Comparison of ENCODE assay signal across 1 cellular context in genomic region chr21:17789660-17790059, GRCh38.
TF ChIP-seq lines count a peak whose summit lies in the region.

No MANE protein-coding gene starts in this region.

TF ChIP-seq in GM12878, 131 proteins besides CTCF, POLR2A, EP300 and RAD21 (continues in another document):
- no peak for TF ChIP-seq ZBTB33 (IDR thresholded peaks at IDR 0.05)
- peak; percentile 38; the same call in 1 of the 2 replicates for TF ChIP-seq CBFB (IDR thresholded peaks at IDR 0.05; ENCODE audit: low read depth)
- TF ChIP-seq GATAD2B (conservative IDR thresholded peaks at IDR 0.05; ENCODE audit: low read depth) = no peak
- no peak for TF ChIP-seq POU2F2 (IDR thresholded peaks at IDR 0.05; ENCODE audit: borderline replicate concordance, low read depth, low read length)
- no peak for TF ChIP-seq CEBPB (IDR thresholded peaks at IDR 0.05; ENCODE audit: borderline replicate concordance in 1 of 2, low read depth in 2 of 2, low read length in 2 of 2)
- 0 out of 2 replicates have a peak, but pooled peaks have one; percentile 50 for TF ChIP-seq ZBED1 (IDR thresholded peaks at IDR 0.05; ENCODE audit: borderline replicate concordance)
- no peak for TF ChIP-seq ZBTB4 (CRISPR knock-in tag; IDR thresholded peaks at IDR 0.05)
- TF ChIP-seq NR2C2 (IDR thresholded peaks at IDR 0.05; ENCODE audit: borderline replicate concordance, control insufficient read depth, insufficient read length, low read depth) = no peak
- TF ChIP-seq GABPA (IDR thresholded peaks at IDR 0.05; ENCODE audit: low read depth) = no peak
- no peak for TF ChIP-seq CREB1 (IDR thresholded peaks at IDR 0.05; ENCODE audit: low read depth)
- TF ChIP-seq SREBF1 (IDR thresholded peaks at IDR 0.05; ENCODE audit: low read length) = no peak
- TF ChIP-seq RUNX3 (IDR thresholded peaks at IDR 0.05; ENCODE audit: low read length) = peak; percentile 94
- no peak for TF ChIP-seq TAF1 (IDR thresholded peaks at IDR 0.05; ENCODE audit: borderline replicate concordance, low read depth, low read length)
- TF ChIP-seq ZBTB40 (IDR thresholded peaks at IDR 0.05; ENCODE audit: borderline replicate concordance) = no peak
- peak; percentile 96 for TF ChIP-seq MEF2B (IDR thresholded peaks at IDR 0.05; ENCODE audit: partially characterized antibody, poor library complexity, severe bottlenecking)
- TF ChIP-seq SUPT20H (IDR thresholded peaks at IDR 0.05; ENCODE audit: borderline replicate concordance, control insufficient read depth, low read depth, low read length) = no peak
- TF ChIP-seq USF1 (IDR thresholded peaks at IDR 0.05; ENCODE audit: borderline replicate concordance, extremely low read length, insufficient read depth, low read depth, low read length) = no peak
- no peak for TF ChIP-seq EZH2 (IDR thresholded peaks at IDR 0.05; ENCODE audit: borderline replicate concordance, control insufficient read depth, low read depth, low read length)
- no peak for TF ChIP-seq PBX3 (IDR thresholded peaks at IDR 0.05; ENCODE audit: insufficient replicate concordance, low read depth, low read length)
- TF ChIP-seq MEF2A (IDR thresholded peaks at IDR 0.05; ENCODE audit: insufficient read depth, low read depth, low read length) = peak; percentile 97
- no peak for TF ChIP-seq BCL3 (IDR thresholded peaks at IDR 0.05; ENCODE audit: borderline replicate concordance, insufficient read depth, low read depth, low read length, poor library complexity, severe bottlenecking)
- TF ChIP-seq NKRF (conservative IDR thresholded peaks at IDR 0.05) = no peak
- TF ChIP-seq IKZF1 (conservative IDR thresholded peaks at IDR 0.05) = peak; percentile 54
- no peak for TF ChIP-seq FOXK2 (IDR thresholded peaks at IDR 0.05)
- no peak for TF ChIP-seq RFX5 (IDR thresholded peaks at IDR 0.05; ENCODE audit: low read depth, low read length)
- no peak for TF ChIP-seq KDM1A (IDR thresholded peaks at IDR 0.05; ENCODE audit: borderline replicate concordance)
- no peak for TF ChIP-seq POLR2AphosphoS2 (IDR thresholded peaks at IDR 0.05; ENCODE audit: low read depth, low read length)
- no peak for TF ChIP-seq EGR1 (IDR thresholded peaks at IDR 0.05; ENCODE audit: borderline replicate concordance in 1 of 2, low read depth in 2 of 2, low read length in 2 of 2)
- no peak for TF ChIP-seq CHD1 (IDR thresholded peaks at IDR 0.05; ENCODE audit: low read depth, low read length)
- TF ChIP-seq YBX1 (IDR thresholded peaks at IDR 0.05) = no peak
- 0 out of 2 replicates have a peak, but pooled peaks have one; percentile 15 for TF ChIP-seq JUNB (IDR thresholded peaks at IDR 0.05)
- no peak for TF ChIP-seq HSF1 (IDR thresholded peaks at IDR 0.05; ENCODE audit: low read depth, low read length)
- TF ChIP-seq USF2 (IDR thresholded peaks at IDR 0.05; ENCODE audit: borderline replicate concordance, low read depth, low read length) = no peak
- TF ChIP-seq ZNF384 (IDR thresholded peaks at IDR 0.05; ENCODE audit: borderline replicate concordance, low read depth, low read length) = no peak
- no peak for TF ChIP-seq KAT2A (conservative IDR thresholded peaks at IDR 0.05; ENCODE audit: control insufficient read depth, low read depth, low read length)
- no peak for TF ChIP-seq ELK1 (IDR thresholded peaks at IDR 0.05; ENCODE audit: low read depth, low read length)
- no peak for TF ChIP-seq HDAC2 (IDR thresholded peaks at IDR 0.05)
- TF ChIP-seq HDAC6 (IDR thresholded peaks at IDR 0.05; ENCODE audit: unreplicated experiment) = no peak
- peak; percentile 86 for TF ChIP-seq NFIC (IDR thresholded peaks at IDR 0.05; ENCODE audit: low read depth, low read length)
- TF ChIP-seq HDGF (IDR thresholded peaks at IDR 0.05) = no peak
- peak; percentile 52 to 70; a peak in 3 of 4 replicates for TF ChIP-seq IKZF2 (IDR thresholded peaks at IDR 0.05)
- TF ChIP-seq ZZZ3 (IDR thresholded peaks at IDR 0.05; ENCODE audit: control insufficient read depth, insufficient read length, low read depth) = no peak
